ENCODE assay signal across 1 cellular context in genomic region chr1:27402349-27402754, GRCh38.
TF ChIP-seq lines count a peak whose summit lies in the region.

No MANE protein-coding gene starts in this region.

TF ChIP-seq in K562, 482 proteins besides CTCF, POLR2A, EP300 and RAD21 (continued from another document):
- TF ChIP-seq HMG20B (CRISPR knock-in tag; IDR thresholded peaks at IDR 0.05) = no peak
- no peak for TF ChIP-seq CBX8 (IDR thresholded peaks at IDR 0.05; ENCODE audit: borderline replicate concordance, extremely low read depth, low read depth, low read length, poor library complexity, severe bottlenecking)
- TF ChIP-seq ZBED1 (IDR thresholded peaks at IDR 0.05) = no peak
- no peak for TF ChIP-seq ZHX1 (conservative IDR thresholded peaks at IDR 0.05; ENCODE audit: low read length)
- TF ChIP-seq PCBP2 (IDR thresholded peaks at IDR 0.05; ENCODE audit: low read depth, low read length, poor library complexity, severe bottlenecking) = no peak
- no peak for TF ChIP-seq GTF2E2 (tag; IDR thresholded peaks at IDR 0.05)
- TF ChIP-seq L3MBTL2 (IDR thresholded peaks at IDR 0.05) = no peak
- TF ChIP-seq SMARCC2 (IDR thresholded peaks at IDR 0.05; ENCODE audit: low read depth) = no peak
- no peak for TF ChIP-seq NR2F6 (CRISPR knock-in tag; IDR thresholded peaks at IDR 0.05)
- no peak for TF ChIP-seq SMAD1 (IDR thresholded peaks at IDR 0.05; ENCODE audit: low read depth, low read length, partially characterized antibody)
- no peak for TF ChIP-seq NKRF (IDR thresholded peaks at IDR 0.05; ENCODE audit: borderline replicate concordance)
- no peak for TF ChIP-seq U2AF2 (optimal IDR thresholded peaks at IDR 0.05; ENCODE audit: low read depth, low read length)
- TF ChIP-seq HES1 (IDR thresholded peaks at IDR 0.05; ENCODE audit: low read depth) = no peak
- TF ChIP-seq POLR2AphosphoS2 (IDR thresholded peaks at IDR 0.05; ENCODE audit: low read length) = peak; percentile 61; the same call in 1 of the 2 replicates
- TF ChIP-seq HCFC1 (IDR thresholded peaks at IDR 0.05; ENCODE audit: low read depth, low read length) = no peak
- TF ChIP-seq CHCHD3 (CRISPR knock-in tag; IDR thresholded peaks at IDR 0.05) = no peak
- TF ChIP-seq SAFB (IDR thresholded peaks at IDR 0.05; ENCODE audit: borderline replicate concordance, low read depth, low read length) = no peak
- TF ChIP-seq GABPB1 (CRISPR knock-in tag; IDR thresholded peaks at IDR 0.05) = no peak
- no peak for TF ChIP-seq GTF2F1 (IDR thresholded peaks at IDR 0.05; ENCODE audit: low read depth, low read length)
- TF ChIP-seq TBL1XR1 (IDR thresholded peaks at IDR 0.05; ENCODE audit: low read length in 2 of 2) = no peak
- TF ChIP-seq NFE2 (IDR thresholded peaks at IDR 0.05; ENCODE audit: low read depth) = no peak
- TF ChIP-seq RAD51 (IDR thresholded peaks at IDR 0.05; ENCODE audit: borderline replicate concordance, low read depth) = no peak
- TF ChIP-seq ADNP (tag; IDR thresholded peaks at IDR 0.05) = no peak
- TF ChIP-seq ZBTB1 (CRISPR knock-in tag; IDR thresholded peaks at IDR 0.05; ENCODE audit: borderline replicate concordance, low read depth) = no peak
- no peak for TF ChIP-seq ZNF24 (IDR thresholded peaks at IDR 0.05)
- TF ChIP-seq ZNF589 (CRISPR knock-in tag; IDR thresholded peaks at IDR 0.05; ENCODE audit: low read depth) = no peak
- TF ChIP-seq STAT5A (IDR thresholded peaks at IDR 0.05; ENCODE audit: borderline replicate concordance, low read length) = no peak
- no peak for TF ChIP-seq BCL6 (CRISPR knock-in tag; IDR thresholded peaks at IDR 0.05)
- TF ChIP-seq PYGO2 (tag; IDR thresholded peaks at IDR 0.05) = no peak
- no peak for TF ChIP-seq MLX (CRISPR knock-in tag; conservative IDR thresholded peaks at IDR 0.05)
- no peak for TF ChIP-seq NFIX (CRISPR knock-in tag; IDR thresholded peaks at IDR 0.05; ENCODE audit: low read depth)
- TF ChIP-seq ZNF407 (IDR thresholded peaks at IDR 0.05; ENCODE audit: low read depth) = no peak
- no peak for TF ChIP-seq CTBP1 (IDR thresholded peaks at IDR 0.05; ENCODE audit: borderline replicate concordance)
- TF ChIP-seq CCNT2 (IDR thresholded peaks at IDR 0.05; ENCODE audit: borderline replicate concordance, extremely low read depth, insufficient read length, low read depth, low read length) = no peak
- TF ChIP-seq RNF219 (CRISPR knock-in tag; IDR thresholded peaks at IDR 0.05) = no peak
- no peak for TF ChIP-seq HDGF (IDR thresholded peaks at IDR 0.05)
- no peak for TF ChIP-seq RBM17 (IDR thresholded peaks at IDR 0.05; ENCODE audit: borderline replicate concordance, low read depth, low read length)
- TF ChIP-seq POLR2B (IDR thresholded peaks at IDR 0.05; ENCODE audit: low read depth, partially characterized antibody) = peak; percentile 47
- TF ChIP-seq PHF8 (IDR thresholded peaks at IDR 0.05; ENCODE audit: borderline replicate concordance, low read length) = no peak
- peak; percentile 69 for TF ChIP-seq POLR2G (IDR thresholded peaks at IDR 0.05; ENCODE audit: low read depth, low read length)
- TF ChIP-seq U2AF1 (optimal IDR thresholded peaks at IDR 0.05; ENCODE audit: low read depth, low read length) = no peak
- TF ChIP-seq MYNN (IDR thresholded peaks at IDR 0.05) = peak; percentile 88
- TF ChIP-seq MYNN (CRISPR knock-in tag; IDR thresholded peaks at IDR 0.05) = no peak
- no peak for TF ChIP-seq NEUROD1 (IDR thresholded peaks at IDR 0.05; ENCODE audit: borderline replicate concordance, low read depth, low read length, partially characterized antibody)
- TF ChIP-seq E2F8 (IDR thresholded peaks at IDR 0.05; ENCODE audit: low read depth, partially characterized antibody) = peak; percentile 30
TF ChIP-seq in K562: peak in this region for 12.
